Comparison of ENCODE assay signal across 1 cellular context in genomic region chr20:46607849-46608497, GRCh38.
TF ChIP-seq lines count a peak whose summit lies in the region.

No MANE protein-coding gene starts in this region.

TF ChIP-seq in HepG2, 621 proteins besides CTCF, POLR2A, EP300 and RAD21 (continued from another document and continues in another):
- TF ChIP-seq ZNF639 (CRISPR knock-in tag; conservative IDR thresholded peaks at IDR 0.05) (no peak), ZNF33A (CRISPR knock-in tag; IDR thresholded peaks at IDR 0.05; ENCODE audit: borderline replicate concordance) (no peak), TBP (CRISPR knock-in tag; IDR thresholded peaks at IDR 0.05) (no peak; the same call in 1 of the 2 replicates), ZNF724P (CRISPR knock-in tag; IDR thresholded peaks at IDR 0.05; ENCODE audit: borderline replicate concordance) (0 out of 2 replicates have a peak, but pooled peaks have one; percentile 2), TMF1 (CRISPR knock-in tag; IDR thresholded peaks at IDR 0.05; ENCODE audit: low read depth) (0 out of 2 replicates have a peak, but pooled peaks have one; percentile 56), ZNF598 (CRISPR knock-in tag; IDR thresholded peaks at IDR 0.05; ENCODE audit: borderline replicate concordance) (no peak), JARID2 (CRISPR knock-in tag; IDR thresholded peaks at IDR 0.05; ENCODE audit: insufficient replicate concordance) (peak; percentile 63), ZBTB43 (CRISPR knock-in tag; conservative IDR thresholded peaks at IDR 0.05) (peak; percentile 51; the same call in 1 of the 2 replicates), ZNF792 (CRISPR knock-in tag; IDR thresholded peaks at IDR 0.05) (peak; percentile 41; the same call in 1 of the 2 replicates), ZNF691 (CRISPR knock-in tag; IDR thresholded peaks at IDR 0.05; ENCODE audit: borderline replicate concordance, low read depth) (no peak), REPIN1 (CRISPR knock-in tag; IDR thresholded peaks at IDR 0.05; ENCODE audit: borderline replicate concordance, low read depth) (no peak; the same call in 1 of the 2 replicates), AKNA (CRISPR knock-in tag; IDR thresholded peaks at IDR 0.05; ENCODE audit: borderline replicate concordance) (no peak), HOMEZ (CRISPR knock-in tag; IDR thresholded peaks at IDR 0.05; ENCODE audit: low read depth) (no peak), PITX1 (CRISPR knock-in tag; IDR thresholded peaks at IDR 0.05) (peak; percentile 50; the same call in 1 of the 2 replicates), HES4 (CRISPR knock-in tag; IDR thresholded peaks at IDR 0.05; ENCODE audit: borderline replicate concordance) (no peak), CBFB (CRISPR knock-in tag; IDR thresholded peaks at IDR 0.05) (no peak; the same call in 1 of the 2 replicates), BCL6 (CRISPR knock-in tag; IDR thresholded peaks at IDR 0.05) (0 out of 2 replicates have a peak, but pooled peaks have one; percentile 33), ZFP37 (CRISPR knock-in tag; IDR thresholded peaks at IDR 0.05; ENCODE audit: borderline replicate concordance) (0 out of 2 replicates have a peak, but pooled peaks have one; percentile 49), ZNF572 (CRISPR knock-in tag; IDR thresholded peaks at IDR 0.05) (no peak), SYNCRIP (IDR thresholded peaks at IDR 0.05; ENCODE audit: insufficient read depth, low read depth, low read length) (no peak), ZBTB20 (CRISPR knock-in tag; IDR thresholded peaks at IDR 0.05; ENCODE audit: borderline replicate concordance, low read depth) (no peak; the same call in 1 of the 2 replicates), MYPOP (CRISPR knock-in tag; IDR thresholded peaks at IDR 0.05) (0 out of 2 replicates have a peak, but pooled peaks have one; percentile 38), MLX (CRISPR knock-in tag; IDR thresholded peaks at IDR 0.05) (no peak), THRA (CRISPR knock-in tag; IDR thresholded peaks at IDR 0.05; ENCODE audit: borderline replicate concordance) (no peak), SATB2 (CRISPR knock-in tag; IDR thresholded peaks at IDR 0.05) (no peak), POLR2AphosphoS2 (IDR thresholded peaks at IDR 0.05; ENCODE audit: low read depth, low read length) (no peak), ZNF512B (CRISPR knock-in tag; IDR thresholded peaks at IDR 0.05; ENCODE audit: borderline replicate concordance) (0 out of 2 replicates have a peak, but pooled peaks have one; percentile 7), SOX13 (IDR thresholded peaks at IDR 0.05) (no peak), SOX13 (CRISPR knock-in tag; conservative IDR thresholded peaks at IDR 0.05 in 1 of 2, IDR thresholded peaks at IDR 0.05 in 1 of 2) (no peak; a peak in 1 of 4 replicates), ZNF441 (CRISPR knock-in tag; IDR thresholded peaks at IDR 0.05; ENCODE audit: borderline replicate concordance) (0 out of 2 replicates have a peak, but pooled peaks have one; percentile 18), ELF3 (CRISPR knock-in tag; IDR thresholded peaks at IDR 0.05) (peak; percentile 77), PBX3 (CRISPR knock-in tag; IDR thresholded peaks at IDR 0.05; ENCODE audit: borderline replicate concordance) (no peak), ZNF556 (CRISPR knock-in tag; IDR thresholded peaks at IDR 0.05; ENCODE audit: borderline replicate concordance) (no peak), GABPB1 (CRISPR knock-in tag; IDR thresholded peaks at IDR 0.05) (0 out of 2 replicates have a peak, but pooled peaks have one; percentile 17), NFE2L1 (CRISPR knock-in tag; IDR thresholded peaks at IDR 0.05; ENCODE audit: borderline replicate concordance) (no peak), BORCS8-MEF2B (CRISPR knock-in tag; IDR thresholded peaks at IDR 0.05) (peak; percentile 45), IKZF1 (IDR thresholded peaks at IDR 0.05) (no peak), ISX (CRISPR knock-in tag; conservative IDR thresholded peaks at IDR 0.05) (no peak), ZNF564 (CRISPR knock-in tag; IDR thresholded peaks at IDR 0.05) (no peak), SP5 (CRISPR knock-in tag; IDR thresholded peaks at IDR 0.05; ENCODE audit: borderline replicate concordance, low read depth) (0 out of 2 replicates have a peak, but pooled peaks have one; percentile 11), CCDC6 (CRISPR knock-in tag; IDR thresholded peaks at IDR 0.05) (no peak), NFIC (IDR thresholded peaks at IDR 0.05; ENCODE audit: low read length) (peak; percentile 77)
